ENCODE assay signal across 7 cellular contexts in the genomic region with DNA sequence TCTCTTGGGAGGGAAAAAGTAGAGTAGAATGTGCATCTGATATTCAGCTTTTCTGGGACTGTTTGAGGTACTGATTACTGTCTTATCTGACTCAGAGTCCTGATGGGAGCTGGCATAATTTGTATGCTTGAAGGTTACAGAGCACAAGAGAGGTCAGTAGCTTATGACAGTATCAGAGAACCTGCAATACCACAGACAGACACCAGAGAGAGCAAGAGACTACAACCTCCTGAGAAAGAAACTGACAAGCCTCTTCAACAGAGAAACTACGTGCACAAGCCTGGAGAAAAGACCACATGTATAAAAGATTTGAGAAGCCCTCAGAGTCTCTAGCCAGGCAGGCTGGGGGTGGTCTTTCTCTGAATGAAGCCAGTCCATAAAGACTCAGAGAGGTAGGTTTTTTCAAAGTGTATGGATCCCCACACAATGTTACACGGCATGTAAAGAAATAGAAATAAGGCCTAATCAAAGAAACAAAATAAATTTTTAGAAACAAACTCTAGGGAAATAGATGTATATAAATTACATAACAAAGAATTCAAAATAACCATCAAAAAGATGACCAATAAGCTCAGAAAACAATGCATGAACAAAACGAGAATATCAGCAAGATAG.
DNase-seq lines count a peak whose midpoint lies in the region; ATAC-seq, FAIRE-seq and TF ChIP-seq lines count a peak whose summit lies in the region.

No MANE protein-coding gene starts in this region.

- no TSS peak for BruUV-seq in GM12878 (replicated peaks; lab: Mats Ljungman, UMichigan)

- in situ Hi-C loops in GM12878 (cut with MboI), result no loop called here

- ATAC-seq in GM18861 (IDR thresholded peaks at IDR 0.05; ENCODE audit: unreplicated experiment) (peak; percentile 72), HG03066 (IDR thresholded peaks at IDR 0.05; ENCODE audit: low read depth, unreplicated experiment) (peak; percentile 85), GM12878 (peak; percentile 92), left lobe of liver (peak; percentile 97), HG03378 (IDR thresholded peaks at IDR 0.05; ENCODE audit: unreplicated experiment) (no peak)

- H3K36me3 ChIP-seq in GM12878 (ENCODE audit: control insufficient read depth in 2 of 2, insufficient read depth in 2 of 2, low read length in 1 of 2), result no peaks in the 10 kb centered on the region
- H3K36me3 ChIP-seq in suprapubic skin, result no peaks in the 10 kb centered on the region

- WGBS in GM12878 (ENCODE audit: insufficient coverage, insufficient replicate concordance, low lambda C conversion rate, missing lambda C conversion rate), result 20% methylated on average over 3 of the region's 3 CpGs
- 55% methylated on average over 3 of the region's 3 CpGs for WGBS in suprapubic skin

- H3K9ac ChIP-seq in GM12878 (ENCODE audit: control insufficient read depth, insufficient read depth, low read length), result no peak overlapping the region

- POLR2A ChIA-PET in GM12878 (lab: Charles Lee), result no interaction called here

- SMC1A ChIA-PET in GM12878 (lab: Charles Lee; ENCODE audit: uncharacterized antibody, unreplicated experiment), result interaction anchor here (0.8 to 2.0 kb wide), 7 partner anchors 9 to 438 kb away, joined by 3 to 8 read pairs (median 3); no protein-coding TSS in a partner anchor

- TF ChIP-seq EP300 in GM12878 (IDR thresholded peaks at IDR 0.05; ENCODE audit: borderline replicate concordance in 1 of 2, control insufficient read depth in 1 of 2, low read depth in 2 of 2, low read length in 2 of 2) (no peak), suprapubic skin (IDR thresholded peaks at IDR 0.05) (no peak)

- H3K27me3 ChIP-seq in GM12878 (replicated peaks in 1 of 2; ENCODE audit: control insufficient read depth in 2 of 2, insufficient read depth in 2 of 2, low read length in 1 of 2), result no peaks in the 10 kb centered on the region
- H3K27me3 ChIP-seq in suprapubic skin, result no peaks in the 10 kb centered on the region

- H3K4me2 ChIP-seq in GM12878 (ENCODE audit: control insufficient read depth, insufficient read depth), result no peak overlapping the region

- TF ChIP-seq POLR2A in GM12878 (IDR thresholded peaks at IDR 0.05; ENCODE audit: low read depth, low read length), result no peak
- TF ChIP-seq POLR2A in suprapubic skin (IDR thresholded peaks at IDR 0.05), result no peak

- FAIRE-seq in GM12878 (lab: Jason Lieb, UNC), result peak; percentile 44

- H3K27ac ChIP-seq in GM12878 (ENCODE audit: control insufficient read depth, insufficient read depth) (no peak overlapping the region), suprapubic skin (no peak overlapping the region)

- RAD21 ChIA-PET in GM12878 (lab: Charles Lee; ENCODE audit: unreplicated experiment), result interaction anchor here (1.2 to 1.5 kb wide), 2 partner anchors 19 to 568 kb away, joined by 3 to 4 read pairs; partner anchors contain the start of gene LRRTM4

- H4K20me1 ChIP-seq in GM12878 (ENCODE audit: control insufficient read depth, insufficient read depth), result no peaks in the 10 kb centered on the region

- intact Hi-C loops in GM12878 (cut with micrococcal nuclease; ENCODE audit: unreplicated experiment), result loop anchor here (10.0 kb wide), 1 partner anchor 1021 kb away; no protein-coding TSS in a partner anchor

- no peaks in the 10 kb centered on the region for H3K79me2 ChIP-seq in GM12878 (ENCODE audit: control insufficient read depth, insufficient read depth, low read length)

- DNase-seq in NCI-H2171 treated with DMSO at 0.1 percent for 48 hours (lab: John Stamatoyannopoulos, UW) (peak; percentile 54), GM12878 (ENCODE audit: low read depth, low spot score) (peak; percentile 17), left lobe of liver (ENCODE audit: low spot score) (no peak), suprapubic skin (ENCODE audit: low spot score in 2 of 2) (no peak)

- TF ChIP-seq RAD21 in GM12878 (IDR thresholded peaks at IDR 0.05; ENCODE audit: insufficient read depth, low read depth, low read length), result peak; percentile 76

- no peak overlapping the region for H3K4me3 ChIP-seq in GM12878
- H3K4me3 ChIP-seq in suprapubic skin, result no peak overlapping the region

- no peak overlapping the region for H2AFZ ChIP-seq in GM12878 (ENCODE audit: control insufficient read depth, low read depth, low read length)

- H3K9me3 ChIP-seq in GM12878 (replicated peaks; ENCODE audit: control insufficient read depth, insufficient read depth, low read length), result no peaks in the 10 kb centered on the region
- no peaks in the 10 kb centered on the region for H3K9me3 ChIP-seq in suprapubic skin

- CTCF ChIA-PET in GM12878 (lab: Yijun Ruan, JAX), result interaction anchor here (0.7 to 2.4 kb wide), 9 partner anchors 9 to 1474 kb away, joined by 3 to 8 read pairs (median 5); no protein-coding TSS in a partner anchor

- H3K4me1 ChIP-seq in GM12878 (ENCODE audit: control insufficient read depth, insufficient read depth, low read length) (no peaks in the 10 kb centered on the region), suprapubic skin (no peaks in the 10 kb centered on the region)

- TF ChIP-seq CTCF in GM12878 (IDR thresholded peaks at IDR 0.05 in 2 of 3, conservative IDR thresholded peaks at IDR 0.05 in 1 of 3; ENCODE audit: control insufficient read depth in 2 of 3, extremely low read depth in 1 of 3, insufficient read depth in 1 of 3, low read depth in 3 of 3, low read length in 3 of 3), result peak; percentile 63 to 77 (median 73)
- peak in 1 of 2 donors; percentile 63 for TF ChIP-seq CTCF in suprapubic skin (IDR thresholded peaks at IDR 0.05)

TF ChIP-seq in GM12878, 131 proteins besides CTCF, POLR2A, EP300 and RAD21:
- TF ChIP-seq SMC3 (IDR thresholded peaks at IDR 0.05; ENCODE audit: borderline replicate concordance, low read length) (peak; percentile 92), PAX8 (IDR thresholded peaks at IDR 0.05) (no peak)

Comparison
In these comparisons a context has a peak if more than half of its experiments do, and no peak if none do; other contexts are left out.
1. DNase-seq: peak in NCI-H2171 treated with DMSO at 0.1 percent for 48 hours (single experiment) and GM12878 (single experiment); none in left lobe of liver (single experiment) and suprapubic skin (0 of 2).